In genomic region chr16:23105309-23105708, GRCh38 we compare ENCODE assay signal across 14 cellular contexts.
"Had no signal": no experiment of that assay in that cellular context is flagged by ENCODE, and none has a peak within 500 bp of the region (broad histone marks: within the 10 kb centered on the region; RNA-seq: fewer than 3 reads in every experiment).

No MANE protein-coding gene starts in this region.

- H3K4me3 ChIP-seq: adrenal gland, heart left ventricle, tibial artery, uterus had no signal

- H3K9me3 Mint-ChIP-seq: naive thymus-derived CD4-positive, alpha-beta T cell; stimulated activated memory B cell treated with anti-CD40 and anti-IgM and Interleukin-4, amounts not matched to agents 10 μg/mL and 1 μg/mL and 100 μg/mL, for 72 hours; T-helper 2 cell treated with Interferon-gamma antibody and Interleukin-4, amounts not matched to agents 5 μg/mL and 100 μg/mL, for 36 hours had no signal

- H3K27me3 Mint-ChIP-seq: naive thymus-derived CD4-positive, alpha-beta T cell; stimulated activated memory B cell treated with anti-CD40 and anti-IgM and Interleukin-4, amounts not matched to agents 10 μg/mL and 1 μg/mL and 100 μg/mL, for 72 hours had no signal

- H3K4me1 ChIP-seq: parathyroid adenoma had no signal

- H3K4me1 Mint-ChIP-seq: naive thymus-derived CD4-positive, alpha-beta T cell; stimulated activated memory B cell treated with anti-CD40 and anti-IgM and Interleukin-4, amounts not matched to agents 10 μg/mL and 1 μg/mL and 100 μg/mL, for 72 hours had no signal

- H3K27ac Mint-ChIP-seq: naive thymus-derived CD4-positive, alpha-beta T cell; stimulated activated memory B cell treated with anti-CD40 and anti-IgM and Interleukin-4, amounts not matched to agents 10 μg/mL and 1 μg/mL and 100 μg/mL, for 72 hours; T-helper 2 cell treated with Interferon-gamma antibody and Interleukin-4, amounts not matched to agents 5 μg/mL and 100 μg/mL, for 36 hours had no signal

- H3K27me3 ChIP-seq: adrenal gland, heart left ventricle, tibial artery, uterus had no signal

- H3K36me3 ChIP-seq: adrenal gland, uterus had no signal

- H3K4me3 Mint-ChIP-seq: naive thymus-derived CD4-positive, alpha-beta T cell; stimulated activated memory B cell treated with anti-CD40 and anti-IgM and Interleukin-4, amounts not matched to agents 10 μg/mL and 1 μg/mL and 100 μg/mL, for 72 hours; T-helper 2 cell treated with Interferon-gamma antibody and Interleukin-4, amounts not matched to agents 5 μg/mL and 100 μg/mL, for 36 hours had no signal

- DNase-seq: activated naive CD4-positive, alpha-beta T cell treated with Interleukin-2 at 50 U/mL for 16 hours; activated T-cell treated with anti-CD3 and anti-CD28 coated beads for 4 hours; central memory CD4-positive, alpha-beta T cell; effector memory CD4-positive, alpha-beta T cell; foreskin melanocyte; heart left ventricle; naive thymus-derived CD4-positive, alpha-beta T cell; tibial artery; uterus had no signal

- H3K9me3 ChIP-seq: adrenal gland, tibial artery, uterus had no signal

- ATAC-seq: activated CD4-positive, CD25-positive, alpha-beta regulatory T cell treated with anti-CD3 and anti-CD28 coated beads, Interleukin-2, amount 50 U/mL, for 24 hours; naive thymus-derived CD4-positive, alpha-beta T cell; stimulated activated memory B cell treated with anti-CD40 and anti-IgM and Interleukin-4, amounts not matched to agents 10 μg/mL and 1 μg/mL and 100 μg/mL, for 72 hours had no signal

- H3K27ac ChIP-seq: adrenal gland, heart left ventricle, parathyroid adenoma, tibial artery had no signal
